In the genomic region with DNA sequence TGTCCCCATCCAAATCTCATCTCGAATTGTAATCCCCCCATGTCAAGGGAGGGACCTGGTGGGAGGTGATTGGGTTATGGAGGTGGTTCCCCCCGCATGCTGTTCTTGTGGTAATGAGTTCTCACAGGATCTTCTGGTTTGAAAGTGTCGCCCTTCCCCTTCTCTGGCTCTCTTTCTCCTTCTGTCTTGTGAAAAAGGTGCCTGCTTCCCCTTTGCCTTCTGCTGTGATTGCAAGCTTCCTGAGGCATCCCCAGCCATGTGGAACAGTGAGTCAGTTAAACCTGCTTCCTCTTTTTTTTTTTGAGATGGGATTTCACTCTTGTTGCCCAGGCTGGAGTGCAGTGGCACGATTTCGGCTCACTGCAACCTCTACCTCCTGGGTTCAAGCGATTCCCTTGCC, we compare ENCODE assay signal across 1 cellular context.
TF ChIP-seq lines count a peak whose summit lies in the region.

No MANE protein-coding gene starts in this region.

TF ChIP-seq in GM23338, 12 proteins besides CTCF, POLR2A, EP300 and RAD21 (continued from another document):
- TF ChIP-seq ZNF462 (CRISPR knock-in tag; IDR thresholded peaks at IDR 0.05) (no peak), EZH2 (IDR thresholded peaks at IDR 0.05; ENCODE audit: low read depth, unreplicated experiment) (no peak), CREB1 (CRISPR knock-in tag; IDR thresholded peaks at IDR 0.05; ENCODE audit: low read depth) (no peak), ETS1 (IDR thresholded peaks at IDR 0.05) (no peak), POLR2AphosphoS5 (IDR thresholded peaks at IDR 0.05; ENCODE audit: low read depth) (no peak), EZH2phosphoT487 (IDR thresholded peaks at IDR 0.05; ENCODE audit: unreplicated experiment) (no peak), REST (IDR thresholded peaks at IDR 0.05; ENCODE audit: unreplicated experiment) (no peak), JUNB (IDR thresholded peaks at IDR 0.05; ENCODE audit: unreplicated experiment) (no peak), ZNF331 (CRISPR knock-in tag; IDR thresholded peaks at IDR 0.05; ENCODE audit: low read depth) (no peak), NANOG (IDR thresholded peaks at IDR 0.05; ENCODE audit: borderline replicate concordance) (no peak), ZNF114 (CRISPR knock-in tag; IDR thresholded peaks at IDR 0.05) (no peak)
